Comparison of ENCODE assay signal across 8 cellular contexts in the genomic region with DNA sequence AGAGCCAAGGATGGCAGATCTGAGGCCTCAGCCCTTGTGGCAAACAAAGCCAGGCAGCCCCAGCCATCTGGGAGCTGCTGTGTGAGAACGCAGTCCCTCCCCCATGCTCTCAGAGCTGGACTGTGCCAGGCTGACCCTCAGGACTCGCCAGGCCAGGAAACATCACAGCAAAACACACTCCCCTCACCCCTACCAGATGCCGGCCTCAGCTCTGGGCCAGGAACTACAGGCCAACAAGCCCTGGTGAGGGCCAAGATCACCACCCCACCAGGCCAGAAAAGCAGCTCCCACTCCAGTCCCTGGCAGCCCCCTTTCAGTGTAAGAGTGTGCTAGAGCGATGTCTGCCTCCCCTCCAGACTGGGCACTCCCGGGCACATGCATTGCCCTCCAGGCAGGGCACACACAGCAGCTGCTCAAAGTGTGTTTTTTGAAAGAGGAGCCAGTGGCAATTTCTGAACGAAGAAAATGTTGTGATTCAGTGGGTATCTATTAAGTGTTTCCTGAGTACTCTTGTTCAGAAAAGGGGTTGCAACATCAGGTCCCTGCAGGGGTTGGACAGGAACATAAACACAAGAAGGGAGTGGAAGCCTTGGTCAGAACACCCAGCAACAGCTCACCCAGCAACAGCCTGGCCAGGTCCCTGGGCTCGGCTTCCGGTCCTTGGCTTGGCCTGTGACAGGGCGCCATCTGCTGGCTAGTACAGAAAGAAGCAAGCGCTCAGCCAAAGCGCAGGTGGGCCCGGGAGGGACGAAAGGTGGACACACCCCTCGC. TPM values are rescaled to one million over a fixed set of nuclear protein-coding genes. Genes with fewer than 3 reads are reported as not detected.
A peak's percentile ranks its signal among the peaks of the same experiment; 100 is the strongest.
DNase-seq lines count a peak whose midpoint lies in the region; ATAC-seq and TF ChIP-seq lines count a peak whose summit lies in the region.

No MANE protein-coding gene starts in this region.

- H3K4me2 ChIP-seq in hepatocyte, result peak overlapping the region; percentile 29

- WGBS in hepatocyte (ENCODE audit: low lambda C conversion rate, missing lambda C conversion rate), result 32% methylated on average over 14 of the region's 14 CpGs

- no peaks in the 10 kb centered on the region for H3K9me2 ChIP-seq in hepatocyte (replicated peaks; ENCODE audit: insufficient read depth)

- H3K4me3 ChIP-seq in hepatocyte, result no peak overlapping the region

- H3K36me3 ChIP-seq in hepatocyte (replicated peaks; ENCODE audit: insufficient read depth, low read depth), result no peaks in the 10 kb centered on the region

- peak overlapping the region; percentile 77 for H3K27ac ChIP-seq in hepatocyte

- no peaks in the 10 kb centered on the region for H3K79me2 ChIP-seq in hepatocyte

- H3K27me3 ChIP-seq in hepatocyte, result no peaks in the 10 kb centered on the region

- H4K20me1 ChIP-seq in hepatocyte (ENCODE audit: insufficient read depth, poor library complexity, severe bottlenecking), result no peaks in the 10 kb centered on the region

- ATAC-seq in HG02798 (IDR thresholded peaks at IDR 0.05; ENCODE audit: poor library complexity, unreplicated experiment), result peak; percentile 92
- ATAC-seq in sciatic nerve, result peak; percentile 99
- no peak for ATAC-seq in GM18519 (IDR thresholded peaks at IDR 0.05; ENCODE audit: low FRiP score, unreplicated experiment)

- no peak overlapping the region for H2AFZ ChIP-seq in hepatocyte

- intact Hi-C loops in sciatic nerve (cut with DNase I), result loop anchor here (5.0 kb wide), 1 partner anchor 142 kb away; no protein-coding TSS in a partner anchor

- peak; percentile 45 to 52 for DNase-seq in NCI-H1930 (lab: John Stamatoyannopoulos, UW)
- DNase-seq in T1000 (lab: John Stamatoyannopoulos, UW), result peak; percentile 87
- peak; percentile 96 for DNase-seq in astrocyte of the hippocampus (ENCODE audit: low read depth, low spot score)
- peak; percentile 96 for DNase-seq in hepatocyte (ENCODE audit: low spot score)
- DNase-seq in sciatic nerve (ENCODE audit: low spot score), result peak; percentile 95

- H3K9me3 ChIP-seq in hepatocyte (ENCODE audit: low read depth), result no peaks in the 10 kb centered on the region

- peak; percentile 80 for TF ChIP-seq CTCF in GM12873 (IDR thresholded peaks at IDR 0.05; ENCODE audit: insufficient read depth, low read depth, low read length, missing control alignments)
- peak; percentile 98 for TF ChIP-seq CTCF in hepatocyte (IDR thresholded peaks at IDR 0.05; ENCODE audit: poor library complexity)

- peaks cover 5% of the 10 kb centered on the region for H3K4me1 ChIP-seq in hepatocyte (ENCODE audit: insufficient read depth)

RNA-seq across cellular contexts. Expression of a gene that starts 18.2 kb away (rescaled TPM):
- 7.2 and 8.2 TPM in 2 replicates for total RNA-seq in hepatocyte
- polyA plus RNA-seq in hepatocyte, result 3.0 and 4.0 TPM in 2 replicates
- total RNA-seq in sciatic nerve, result 5.1 TPM

RNA-seq across cellular contexts. Expression of a gene that starts 39.8 kb away (rescaled TPM):
- total RNA-seq in hepatocyte (75.1 and 77.1 TPM in 2 replicates), sciatic nerve (57.8 TPM)
- polyA plus RNA-seq in hepatocyte, result 37.4 and 43.1 TPM in 2 replicates
